ENCODE assay signal across 13 cellular contexts in genomic region chr7:26705567-26705966, GRCh38.
DNase-seq lines count a peak whose midpoint lies in the region; ATAC-seq and TF ChIP-seq lines count a peak whose summit lies in the region.
"Had no signal": no experiment of that assay in that cellular context is flagged by ENCODE, and none has a peak within 500 bp of the region (broad histone marks: within the 10 kb centered on the region; RNA-seq: fewer than 3 reads in every experiment).

No MANE protein-coding gene starts in this region.

- no peaks in the 10 kb centered on the region for H3K36me3 Mint-ChIP-seq in activated CD8-positive, alpha-beta T cell treated with anti-CD3 and anti-CD28 coated beads, Interleukin-2, amount 10 ng/mL, durations not matched to agents 7 days and 5 days (ENCODE audit: low read depth)

- DNase-seq in DMS79 treated with DMSO at 0.1 percent for 48 hours (lab: John Stamatoyannopoulos, UW) (peak; percentile 9), DMS79 (lab: John Stamatoyannopoulos, UW) (no peak), NCI-H69 (lab: John Stamatoyannopoulos, UW) (peak; percentile 94), fibroblast of lung (ENCODE audit: low read depth in 2 of 2) (peak; percentile 91 to 98), smooth muscle cell of the brain vasculature (ENCODE audit: low read depth, low spot score) (peak; percentile 76), midbrain (lab: John Stamatoyannopoulos, UW) (no peak)
- DNase-seq in activated CD8-positive, alpha-beta T cell treated with anti-CD3 and anti-CD28 coated beads, Interleukin-2, amount 10 ng/mL, durations not matched to agents 7 days and 5 days = no peak
- no peak for DNase-seq in stimulated activated CD8-positive, alpha-beta memory T cell treated with anti-CD3 and anti-CD28 coated beads, Interleukin-4, amount 100 ng/mL, for 48 hours
- DNase-seq: activated T-cell treated with anti-CD3 and anti-CD28 coated beads, Interleukin-2, amount 50 U/mL, for 48 hours; gastrocnemius medialis had no signal

- H3K36me3 ChIP-seq in fibroblast of lung (ENCODE audit: control insufficient read depth, insufficient read depth, low read length) = no peaks in the 10 kb centered on the region
- H3K36me3 ChIP-seq: gastrocnemius medialis had no signal

- peaks cover 12% of the 10 kb centered on the region for H3K4me1 ChIP-seq in fibroblast of lung (ENCODE audit: control insufficient read depth, extremely low read depth, insufficient read depth, low read length)
- H3K4me1 ChIP-seq: parathyroid adenoma had no signal

- no peaks in the 10 kb centered on the region for H3K4me1 Mint-ChIP-seq in activated CD8-positive, alpha-beta T cell treated with anti-CD3 and anti-CD28 coated beads, Interleukin-2, amount 10 ng/mL, durations not matched to agents 7 days and 5 days (ENCODE audit: low read depth)

- CTCF ChIA-PET in activated CD8-positive, alpha-beta T cell treated with anti-CD3 and anti-CD28 coated beads, Interleukin-2, amount 10 ng/mL, durations not matched to agents 7 days and 5 days (lab: Charles Lee) = no interaction called here

- H3K9ac ChIP-seq in fibroblast of lung (ENCODE audit: insufficient read depth, low read length) = no peak overlapping the region
- H3K9ac ChIP-seq: parathyroid adenoma had no signal

- H3K4me3 Mint-ChIP-seq in activated CD8-positive, alpha-beta T cell treated with anti-CD3 and anti-CD28 coated beads, Interleukin-2, amount 10 ng/mL, durations not matched to agents 7 days and 5 days = no peak overlapping the region
- H3K4me3 Mint-ChIP-seq: stimulated activated memory B cell treated with anti-CD40 and anti-IgM and Interleukin-4, amounts not matched to agents 10 μg/mL and 1 μg/mL and 100 μg/mL, for 72 hours had no signal

- no peak overlapping the region for H2AFZ ChIP-seq in fibroblast of lung (ENCODE audit: low read length)
- H2AFZ ChIP-seq: parathyroid adenoma had no signal

- no peaks in the 10 kb centered on the region for H3K79me2 ChIP-seq in fibroblast of lung (ENCODE audit: control insufficient read depth, insufficient read depth, low read length)
- H3K79me2 ChIP-seq: parathyroid adenoma had no signal

- H3K27me3 Mint-ChIP-seq in activated CD8-positive, alpha-beta T cell treated with anti-CD3 and anti-CD28 coated beads, Interleukin-2, amount 10 ng/mL, durations not matched to agents 7 days and 5 days (ENCODE audit: low read depth) = peaks cover 10% of the 10 kb centered on the region
- H3K27me3 Mint-ChIP-seq: stimulated activated memory B cell treated with anti-CD40 and anti-IgM and Interleukin-4, amounts not matched to agents 10 μg/mL and 1 μg/mL and 100 μg/mL, for 72 hours had no signal

- no peak overlapping the region for H3K27ac Mint-ChIP-seq in activated CD8-positive, alpha-beta T cell treated with anti-CD3 and anti-CD28 coated beads, Interleukin-2, amount 10 ng/mL, durations not matched to agents 7 days and 5 days
- H3K27ac Mint-ChIP-seq: stimulated activated memory B cell treated with anti-CD40 and anti-IgM and Interleukin-4, amounts not matched to agents 10 μg/mL and 1 μg/mL and 100 μg/mL, for 72 hours had no signal

- no peaks in the 10 kb centered on the region for H3K9me3 Mint-ChIP-seq in activated CD8-positive, alpha-beta T cell treated with anti-CD3 and anti-CD28 coated beads, Interleukin-2, amount 10 ng/mL, durations not matched to agents 7 days and 5 days (ENCODE audit: insufficient read depth)
- H3K9me3 Mint-ChIP-seq: stimulated activated memory B cell treated with anti-CD40 and anti-IgM and Interleukin-4, amounts not matched to agents 10 μg/mL and 1 μg/mL and 100 μg/mL, for 72 hours had no signal

- ATAC-seq in activated CD8-positive, alpha-beta T cell treated with anti-CD3 and anti-CD28 coated beads, Interleukin-2, amount 10 ng/mL, durations not matched to agents 7 days and 5 days = no peak
- ATAC-seq: gastrocnemius medialis; stimulated activated memory B cell treated with anti-CD40 and anti-IgM and Interleukin-4, amounts not matched to agents 10 μg/mL and 1 μg/mL and 100 μg/mL, for 72 hours had no signal

- H3K27me3 ChIP-seq in fibroblast of lung (ENCODE audit: control insufficient read depth, insufficient read depth, low read length) = no peaks in the 10 kb centered on the region
- H3K27me3 ChIP-seq: gastrocnemius medialis had no signal

- H3K4me3 ChIP-seq in fibroblast of lung (replicated peaks in 1 of 4; ENCODE audit: control extremely low read depth in 1 of 4, insufficient read depth in 1 of 4, low read depth in 3 of 4, low read length in 4 of 4) = no peak overlapping the region
- H3K4me3 ChIP-seq: gastrocnemius medialis had no signal

- no peaks in the 10 kb centered on the region for H3K9me3 ChIP-seq in fibroblast of lung (ENCODE audit: control insufficient read depth, insufficient read depth, low read depth, low read length)
- H3K9me3 ChIP-seq: gastrocnemius medialis had no signal

- no peaks in the 10 kb centered on the region for H4K20me1 ChIP-seq in fibroblast of lung (ENCODE audit: control insufficient read depth, extremely low read depth, insufficient read depth, low read length)

- POLR2A ChIA-PET in activated CD8-positive, alpha-beta T cell treated with anti-CD3 and anti-CD28 coated beads, Interleukin-2, amount 10 ng/mL, durations not matched to agents 7 days and 5 days (lab: Charles Lee) = no interaction called here

- no peak for TF ChIP-seq CTCF in fibroblast of lung (conservative IDR thresholded peaks at IDR 0.05 in 1 of 2, IDR thresholded peaks at IDR 0.05 in 1 of 2; ENCODE audit: low read depth in 1 of 2, low read length in 2 of 2)

- peak overlapping the region; percentile 64 for H3K4me2 ChIP-seq in fibroblast of lung (ENCODE audit: extremely low read depth, insufficient read depth, low read length)

- H3K27ac ChIP-seq in fibroblast of lung (ENCODE audit: insufficient read depth, low read length) = no peak overlapping the region
- H3K27ac ChIP-seq: 22Rv1, gastrocnemius medialis, parathyroid adenoma had no signal

Comparison
In these comparisons a context has a peak if more than half of its experiments do, and no peak if none do; other contexts are left out.
1. DNase-seq: peak in DMS79 treated with DMSO at 0.1 percent for 48 hours (single experiment), NCI-H69 (single experiment), fibroblast of lung (2 of 2) and smooth muscle cell of the brain vasculature (single experiment); none in DMS79 (single experiment), activated CD8-positive, alpha-beta T cell treated with anti-CD3 and anti-CD28 coated beads, Interleukin-2, amount 10 ng/mL, durations not matched to agents 7 days and 5 days (single experiment), stimulated activated CD8-positive, alpha-beta memory T cell treated with anti-CD3 and anti-CD28 coated beads, Interleukin-4, amount 100 ng/mL, for 48 hours (single experiment) and midbrain (single experiment).